8 cellular contexts compared by ENCODE assay signal in the genomic region with DNA sequence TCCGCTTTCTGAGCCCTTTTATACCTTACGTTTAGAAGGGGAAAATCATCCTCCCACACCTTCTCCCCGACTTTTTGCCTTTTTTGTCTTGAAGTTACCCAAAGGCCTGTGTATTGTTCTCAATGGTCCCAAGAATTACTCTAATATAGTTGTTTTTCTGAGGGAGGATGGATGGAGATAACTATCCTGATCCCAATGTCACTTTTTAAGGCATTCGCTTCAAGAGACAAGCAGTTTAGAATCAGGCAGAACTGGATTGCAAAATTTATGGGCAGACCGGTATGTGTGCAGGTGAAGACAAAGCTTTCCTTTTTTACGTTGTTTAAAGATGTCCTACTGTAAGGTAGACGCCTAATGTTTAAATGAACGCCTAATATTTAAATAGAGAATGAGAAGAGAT. TPM values are rescaled to one million over a fixed set of nuclear protein-coding genes. Genes with fewer than 3 reads are reported as not detected.
DNase-seq lines count a peak whose midpoint lies in the region; ATAC-seq and TF ChIP-seq lines count a peak whose summit lies in the region.
"Not testable (repeated sequence)": the region's sequence is repeated elsewhere in the genome, so short reads cannot be mapped to it uniquely, and the experiment has no call there.

No MANE protein-coding gene starts in this region.

- peak overlapping the region; percentile 79 for H3K4me2 ChIP-seq in Karpas-422 (ENCODE audit: low read depth, low read length, poor library complexity, severe bottlenecking)

- TF ChIP-seq CTCF in WERI-Rb-1 (IDR thresholded peaks at IDR 0.05; ENCODE audit: low read depth, low read length); brain (conservative IDR thresholded peaks at IDR 0.05); fibroblast of the aortic adventitia (IDR thresholded peaks at IDR 0.05; ENCODE audit: insufficient read depth, low read length); psoas muscle (IDR thresholded peaks at IDR 0.05); upper lobe of right lung (IDR thresholded peaks at IDR 0.05): not testable (repeated sequence)

- H3K9ac ChIP-seq in ES-I3 (ENCODE audit: low read depth, low read length) (peak overlapping the region; percentile 59), Karpas-422 (ENCODE audit: low read length) (peak overlapping the region; percentile 73)

- peak overlapping the region; percentile 75 for H3K4me3 ChIP-seq in Karpas-422 (ENCODE audit: low read length)
- peak overlapping the region; percentile 93 for H3K4me3 ChIP-seq in WERI-Rb-1 (ENCODE audit: low read depth, low read length)
- peak overlapping the region; percentile 65 for H3K4me3 ChIP-seq in fibroblast of the aortic adventitia (ENCODE audit: low read depth, low read length)
- peak overlapping the region; percentile 67 for H3K4me3 ChIP-seq in psoas muscle
- peak overlapping the region; percentile 84 for H3K4me3 ChIP-seq in upper lobe of right lung

- H3K4me3 Mint-ChIP-seq in brain, result peak overlapping the region; percentile 89 to 99 (median 93)

- H3K27ac ChIP-seq in Karpas-422 (ENCODE audit: low read length) (peak overlapping the region; percentile 72), WERI-Rb-1 (peak overlapping the region; percentile 59), psoas muscle (peak overlapping the region; percentile 89), upper lobe of right lung (peak overlapping the region; percentile 90)

- not testable (repeated sequence) for H3K27me3 ChIP-seq in Karpas-422 (ENCODE audit: low read length); WERI-Rb-1 (ENCODE audit: insufficient read depth, low read depth, severe bottlenecking); psoas muscle (ENCODE audit: insufficient read depth in 3 of 3, low read length in 2 of 3); upper lobe of right lung

- not testable (repeated sequence) for H3K9me2 ChIP-seq in Karpas-422 (replicated peaks; ENCODE audit: insufficient read depth, low read length)

- H3K9me3 Mint-ChIP-seq in brain, result not testable (repeated sequence)

- not testable (repeated sequence) for H3K9me3 ChIP-seq in ES-I3 (ENCODE audit: control insufficient read depth, insufficient read depth, low read length); Karpas-422 (ENCODE audit: low read length); WERI-Rb-1 (ENCODE audit: severe bottlenecking); psoas muscle; upper lobe of right lung

- peaks cover 43% of the 10 kb centered on the region for H3K79me2 ChIP-seq in Karpas-422 (ENCODE audit: low read length)

- H3K4me1 ChIP-seq in ES-I3 (ENCODE audit: insufficient read depth, low read length), result not testable (repeated sequence)
- H3K4me1 ChIP-seq in Karpas-422 (ENCODE audit: low read length) (peaks cover 27% of the 10 kb centered on the region), psoas muscle (peaks cover 23% of the 10 kb centered on the region), upper lobe of right lung (peaks cover 14% of the 10 kb centered on the region)

- H3K36me3 Mint-ChIP-seq in brain, result not testable (repeated sequence)

- intact Hi-C loops in psoas muscle (cut with DNase I), result loop anchor here in 1 of 2 donors (5.0 kb wide), 1 partner anchor 281 kb away; the partner anchor contains the start of gene FAM117B
- intact Hi-C loops in upper lobe of right lung (cut with DNase I), result not testable (repeated sequence)

- 3 to 5% (median 4%) methylated on average over 6 to 7 of the region's 8 CpGs for WGBS in psoas muscle, 3 donors

- not testable (repeated sequence) for H3K36me3 ChIP-seq in ES-I3 (ENCODE audit: insufficient read depth, low read length); Karpas-422 (ENCODE audit: insufficient read depth, low read length); WERI-Rb-1; psoas muscle (ENCODE audit: insufficient read depth in 1 of 2, low read depth in 1 of 2); upper lobe of right lung

- not testable (repeated sequence) for H4K20me1 ChIP-seq in Karpas-422 (ENCODE audit: insufficient read depth, low read depth, low read length)

- DNase-seq in Karpas-422, result peak; percentile 51
- not testable (repeated sequence) for DNase-seq in WERI-Rb-1; fibroblast of the aortic adventitia (ENCODE audit: low read depth); psoas muscle; upper lobe of right lung
- peak; percentile 7 for DNase-seq in medulla oblongata (ENCODE audit: extremely low spot score)

- not testable (repeated sequence) for ATAC-seq in psoas muscle, upper lobe of right lung

- peaks cover 10% of the 10 kb centered on the region for H3K27me3 Mint-ChIP-seq in brain

- peaks cover 42% of the 10 kb centered on the region for H3K4me1 Mint-ChIP-seq in brain

- H3K27ac Mint-ChIP-seq in brain, result peak overlapping the region; percentile 93 to 97 (median 94)

- not testable (repeated sequence) for H2AFZ ChIP-seq in Karpas-422 (ENCODE audit: low read length)

RNA-seq across cellular contexts. Expression of gene CARF, which starts 0.7 kb away (rescaled TPM):
- total RNA-seq in Karpas-422 (2014; rRNA removed; shearing (Covaris generic); ENCODE audit: low replicate concordance), result 11.8 and 13.8 TPM in 2 replicates
- polyA plus RNA-seq in brain (ENCODE audit: insufficient read depth, low read depth, low replicate concordance) (1.9 TPM), psoas muscle (1 to 10 TPM in 1 of 3 donors, under 1 TPM in 2; 0.76 to 2.8 (median 0.81) TPM)
- total RNA-seq in fibroblast of the aortic adventitia (ENCODE audit: low replicate concordance) (14.0 and 14.2 TPM in 2 replicates), psoas muscle (1 to 10 TPM; 4.5 to 7.7 (median 5.1) TPM), upper lobe of right lung (12.2 TPM)

RNA-seq across cellular contexts. Expression of gene WDR12, which starts 1.4 kb away (rescaled TPM):
- total RNA-seq in Karpas-422 (2014; rRNA removed; shearing (Covaris generic); ENCODE audit: low replicate concordance), result 63.9 and 129 TPM in 2 replicates
- polyA plus RNA-seq in brain (ENCODE audit: insufficient read depth, low read depth, low replicate concordance) (19.5 TPM), psoas muscle (10 to 100 TPM; 21.9 to 28.7 (median 23.1) TPM)
- total RNA-seq in fibroblast of the aortic adventitia (ENCODE audit: low replicate concordance) (28.1 and 34.4 TPM in 2 replicates), psoas muscle (10 to 100 TPM; 39.3 to 69.8 (median 51.3) TPM), upper lobe of right lung (35.6 TPM)

RNA-seq across cellular contexts. Expression of gene ICA1L, which starts 41.3 kb away (rescaled TPM):
- total RNA-seq in Karpas-422 (2014; rRNA removed; shearing (Covaris generic); ENCODE audit: low replicate concordance), result 10.1 and 13.2 TPM in 2 replicates
- polyA plus RNA-seq in brain (ENCODE audit: insufficient read depth, low read depth, low replicate concordance) (8.8 TPM), psoas muscle (1 to 10 TPM in 1 of 3 donors, under 1 TPM in 2; 0.65 to 2.2 (median 0.97) TPM)
- total RNA-seq in fibroblast of the aortic adventitia (ENCODE audit: low replicate concordance) (8.9 TPM in 2 replicates), psoas muscle (1 to 10 TPM; 5.0 to 5.5 (median 5.5) TPM), upper lobe of right lung (2.3 TPM)
